ENCODE assay signal across 12 cellular contexts in the genomic region with DNA sequence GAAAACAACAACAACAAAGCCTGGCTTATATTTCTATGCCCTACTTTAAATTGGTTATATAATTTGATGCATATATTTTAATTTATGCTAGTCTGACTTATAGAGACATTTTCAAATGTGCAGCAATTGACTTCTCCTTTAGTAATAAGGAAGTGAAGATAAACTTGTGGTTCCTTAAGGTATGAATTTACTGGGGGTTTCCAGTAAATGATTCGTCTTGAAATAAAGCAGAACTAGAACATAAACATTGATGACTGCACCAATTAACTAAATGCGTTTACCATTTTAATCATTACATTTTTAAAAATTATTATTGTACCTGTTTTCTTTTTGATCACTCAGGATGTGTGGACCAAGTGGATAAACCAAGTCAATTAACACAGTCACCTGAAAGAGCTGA.
DNase-seq lines count a peak whose midpoint lies in the region; ATAC-seq lines count a peak whose summit lies in the region.
"Had no signal": no experiment of that assay in that cellular context is flagged by ENCODE, and none has a peak within 500 bp of the region (broad histone marks: within the 10 kb centered on the region; RNA-seq: fewer than 3 reads in every experiment).

No MANE protein-coding gene starts in this region.

- H3K27ac ChIP-seq in right cardiac atrium (ENCODE audit: low read length), result no peak overlapping the region

- no peak overlapping the region for H3K4me3 ChIP-seq in right cardiac atrium (ENCODE audit: low read length)
- H3K4me3 ChIP-seq: skin epidermis had no signal

- no peaks in the 10 kb centered on the region for H3K4me1 ChIP-seq in right cardiac atrium (ENCODE audit: control insufficient read depth, insufficient read depth, low read length)

- 39% methylated on average over 2 of the region's 2 CpGs for WGBS in right cardiac atrium

- DNase-seq in AML-193 (lab: John Stamatoyannopoulos, UW), result peak; percentile 7 to 56
- DNase-seq in activated CD4-positive, alpha-beta T cell treated with anti-CD3 and anti-CD28 coated beads, Interleukin-2, amount 50 U/mL, for 1 hour, result no peak
- no peak for DNase-seq in right cardiac atrium
- no peak for DNase-seq in effector CD8-positive, alpha-beta T cell (lab: John Stamatoyannopoulos, UW)
- no peak for DNase-seq in LoVo (ENCODE audit: low spot score)
- DNase-seq: activated CD4-positive, alpha-beta T cell treated with anti-CD3 and anti-CD28 coated beads, Interleukin-2, amount 10 ng/mL, durations not matched to agents 24 days and 14 days; activated naive CD8-positive, alpha-beta T cell treated with anti-CD3 and anti-CD28 coated beads, Interleukin-2, amount 50 U/mL, for 24 hours; NCI-H1436 had no signal

- ATAC-seq in GM19372 (IDR thresholded peaks at IDR 0.05; ENCODE audit: low read depth, unreplicated experiment), result peak; percentile 94
- peak; percentile 92 for ATAC-seq in HG02840 (IDR thresholded peaks at IDR 0.05; ENCODE audit: low FRiP score, unreplicated experiment)
- peak; percentile 79 for ATAC-seq in HG03558 (IDR thresholded peaks at IDR 0.05; ENCODE audit: extremely low read depth, unreplicated experiment)
- ATAC-seq in right cardiac atrium, result no peak
- ATAC-seq: activated naive CD8-positive, alpha-beta T cell treated with anti-CD3 and anti-CD28 coated beads, Interleukin-2, amount 50 U/mL, for 24 hours had no signal

- intact Hi-C loops in right cardiac atrium (cut with DNase I), result loop anchor here in 1 of 4 donors (10.0 kb wide), 1 partner anchor 267 kb away; no protein-coding TSS in a partner anchor

- H3K9me3 ChIP-seq in right cardiac atrium (ENCODE audit: control insufficient read depth, low read length), result no peaks in the 10 kb centered on the region

- H3K27me3 ChIP-seq in right cardiac atrium (ENCODE audit: control insufficient read depth, insufficient read depth), result no peaks in the 10 kb centered on the region

Comparison
In these comparisons a context has a peak if more than half of its experiments do, and no peak if none do; other contexts are left out.
1. DNase-seq: peak in AML-193 (2 of 2); none in activated CD4-positive, alpha-beta T cell treated with anti-CD3 and anti-CD28 coated beads, Interleukin-2, amount 50 U/mL, for 1 hour (single experiment), right cardiac atrium (0 of 3), effector CD8-positive, alpha-beta T cell (single experiment) and LoVo (single experiment).
2. ATAC-seq: peak in GM19372 (single experiment), HG02840 (single experiment) and HG03558 (single experiment); none in right cardiac atrium (0 of 2).